1 cellular context compared by ENCODE assay signal in genomic region chr1:25862785-25863485, GRCh38.
TF ChIP-seq lines count a peak whose summit lies in the region.

No MANE protein-coding gene starts in this region.

TF ChIP-seq in K562, 482 proteins besides CTCF, POLR2A, EP300 and RAD21:
- TF ChIP-seq HDAC3 (IDR thresholded peaks at IDR 0.05; ENCODE audit: borderline replicate concordance, partially characterized antibody) (no peak), SP2 (IDR thresholded peaks at IDR 0.05; ENCODE audit: extremely low read depth, low read depth, low read length, poor library complexity, severe bottlenecking) (no peak), U2AF1 (optimal IDR thresholded peaks at IDR 0.05; ENCODE audit: low read depth, low read length) (no peak), BACH1 (tag; IDR thresholded peaks at IDR 0.05) (no peak), TCFL5 (CRISPR knock-in tag; conservative IDR thresholded peaks at IDR 0.05) (no peak), TCF3 (CRISPR knock-in tag; IDR thresholded peaks at IDR 0.05) (no peak), E2F4 (CRISPR knock-in tag; IDR thresholded peaks at IDR 0.05; ENCODE audit: low read depth) (0 out of 2 replicates have a peak, but pooled peaks have one; percentile 20), LARP7 (IDR thresholded peaks at IDR 0.05) (no peak), CBFB (CRISPR knock-in tag; IDR thresholded peaks at IDR 0.05) (peak; percentile 60; the same call in 1 of the 2 replicates)
- TF ChIP-seq, protein P1, sequence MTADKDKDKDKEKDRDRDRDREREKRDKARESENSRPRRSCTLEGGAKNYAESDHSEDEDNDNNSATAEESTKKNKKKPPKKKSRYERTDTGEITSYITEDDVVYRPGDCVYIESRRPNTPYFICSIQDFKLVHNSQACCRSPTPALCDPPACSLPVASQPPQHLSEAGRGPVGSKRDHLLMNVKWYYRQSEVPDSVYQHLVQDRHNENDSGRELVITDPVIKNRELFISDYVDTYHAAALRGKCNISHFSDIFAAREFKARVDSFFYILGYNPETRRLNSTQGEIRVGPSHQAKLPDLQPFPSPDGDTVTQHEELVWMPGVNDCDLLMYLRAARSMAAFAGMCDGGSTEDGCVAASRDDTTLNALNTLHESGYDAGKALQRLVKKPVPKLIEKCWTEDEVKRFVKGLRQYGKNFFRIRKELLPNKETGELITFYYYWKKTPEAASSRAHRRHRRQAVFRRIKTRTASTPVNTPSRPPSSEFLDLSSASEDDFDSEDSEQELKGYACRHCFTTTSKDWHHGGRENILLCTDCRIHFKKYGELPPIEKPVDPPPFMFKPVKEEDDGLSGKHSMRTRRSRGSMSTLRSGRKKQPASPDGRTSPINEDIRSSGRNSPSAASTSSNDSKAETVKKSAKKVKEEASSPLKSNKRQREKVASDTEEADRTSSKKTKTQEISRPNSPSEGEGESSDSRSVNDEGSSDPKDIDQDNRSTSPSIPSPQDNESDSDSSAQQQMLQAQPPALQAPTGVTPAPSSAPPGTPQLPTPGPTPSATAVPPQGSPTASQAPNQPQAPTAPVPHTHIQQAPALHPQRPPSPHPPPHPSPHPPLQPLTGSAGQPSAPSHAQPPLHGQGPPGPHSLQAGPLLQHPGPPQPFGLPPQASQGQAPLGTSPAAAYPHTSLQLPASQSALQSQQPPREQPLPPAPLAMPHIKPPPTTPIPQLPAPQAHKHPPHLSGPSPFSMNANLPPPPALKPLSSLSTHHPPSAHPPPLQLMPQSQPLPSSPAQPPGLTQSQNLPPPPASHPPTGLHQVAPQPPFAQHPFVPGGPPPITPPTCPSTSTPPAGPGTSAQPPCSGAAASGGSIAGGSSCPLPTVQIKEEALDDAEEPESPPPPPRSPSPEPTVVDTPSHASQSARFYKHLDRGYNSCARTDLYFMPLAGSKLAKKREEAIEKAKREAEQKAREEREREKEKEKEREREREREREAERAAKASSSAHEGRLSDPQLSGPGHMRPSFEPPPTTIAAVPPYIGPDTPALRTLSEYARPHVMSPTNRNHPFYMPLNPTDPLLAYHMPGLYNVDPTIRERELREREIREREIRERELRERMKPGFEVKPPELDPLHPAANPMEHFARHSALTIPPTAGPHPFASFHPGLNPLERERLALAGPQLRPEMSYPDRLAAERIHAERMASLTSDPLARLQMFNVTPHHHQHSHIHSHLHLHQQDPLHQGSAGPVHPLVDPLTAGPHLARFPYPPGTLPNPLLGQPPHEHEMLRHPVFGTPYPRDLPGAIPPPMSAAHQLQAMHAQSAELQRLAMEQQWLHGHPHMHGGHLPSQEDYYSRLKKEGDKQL (CRISPR knock-in tag; IDR thresholded peaks at IDR 0.05; ENCODE audit: borderline replicate concordance): 0 out of 2 replicates have a peak, but pooled peaks have one; percentile 31
- TF ChIP-seq, protein P2, sequence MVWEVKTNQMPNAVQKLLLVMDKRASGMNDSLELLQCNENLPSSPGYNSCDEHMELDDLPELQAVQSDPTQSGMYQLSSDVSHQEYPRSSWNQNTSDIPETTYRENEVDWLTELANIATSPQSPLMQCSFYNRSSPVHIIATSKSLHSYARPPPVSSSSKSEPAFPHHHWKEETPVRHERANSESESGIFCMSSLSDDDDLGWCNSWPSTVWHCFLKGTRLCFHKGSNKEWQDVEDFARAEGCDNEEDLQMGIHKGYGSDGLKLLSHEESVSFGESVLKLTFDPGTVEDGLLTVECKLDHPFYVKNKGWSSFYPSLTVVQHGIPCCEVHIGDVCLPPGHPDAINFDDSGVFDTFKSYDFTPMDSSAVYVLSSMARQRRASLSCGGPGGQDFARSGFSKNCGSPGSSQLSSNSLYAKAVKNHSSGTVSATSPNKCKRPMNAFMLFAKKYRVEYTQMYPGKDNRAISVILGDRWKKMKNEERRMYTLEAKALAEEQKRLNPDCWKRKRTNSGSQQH (CRISPR knock-in tag; IDR thresholded peaks at IDR 0.05): no peak
TF ChIP-seq in K562: peak in this region for 3.
